ENCODE assay signal across 8 cellular contexts in genomic region chr9:21235468-21236359, GRCh38. TPM values are rescaled to one million over a fixed set of nuclear protein-coding genes. Genes with fewer than 3 reads are reported as not detected.
DNase-seq lines count a peak whose midpoint lies in the region; ATAC-seq and TF ChIP-seq lines count a peak whose summit lies in the region.
"Not testable (repeated sequence)": the region's sequence is repeated elsewhere in the genome, so short reads cannot be mapped to it uniquely, and the experiment has no call there.

No MANE protein-coding gene starts in this region.

- H3F3A ChIP-seq in PC-9 (ENCODE audit: insufficient read depth, low read depth), result not testable (repeated sequence)

- peak; percentile 70 to 83 for DNase-seq in Kasumi-1 (lab: John Stamatoyannopoulos, UW)
- peak; percentile 9 to 49 for DNase-seq in PC-9
- peak; percentile 40 for DNase-seq in amniotic epithelial cell (ENCODE audit: low read depth)
- DNase-seq in Right ventricle myocardium superior, result peak; percentile 45
- peak; percentile 80 for DNase-seq in pons (ENCODE audit: low spot score)

- H3K79me2 ChIP-seq in PC-9 (ENCODE audit: low read depth), result not testable (repeated sequence)

- not testable (repeated sequence) for H3K9ac ChIP-seq in BLaER1 treated with 17β-estradiol and CSF1 and Interleukin-3, amounts not matched to agents 10 nM and 100 nM

- peaks cover 0 to 15% (median 9%) of the 10 kb centered on the region in 10 experiments; a peak in 12 of 20 replicates for H3K4me1 ChIP-seq in BLaER1 treated with 17β-estradiol and CSF1 and Interleukin-3, amounts not matched to agents 10 nM and 100 nM
- H3K4me1 ChIP-seq in PC-9 (replicated peaks; ENCODE audit: insufficient read depth), result not testable (repeated sequence)

- not testable (repeated sequence) for H4K20me1 ChIP-seq in BLaER1 treated with 17β-estradiol and CSF1 and Interleukin-3, amounts not matched to agents 10 nM and 100 nM; PC-9 (ENCODE audit: insufficient read depth)

- H3K9me2 ChIP-seq in PC-9 (ENCODE audit: insufficient read depth), result not testable (repeated sequence)

- TF ChIP-seq CTCF in PC-9 (conservative IDR thresholded peaks at IDR 0.05), result peak; percentile 50; the same call in 1 of the 2 replicates

- H3K27me3 ChIP-seq in BLaER1 treated with 17β-estradiol and CSF1 and Interleukin-3, amounts not matched to agents 10 nM and 100 nM; PC-9 (ENCODE audit: insufficient read depth, low read depth): not testable (repeated sequence)

- intact Hi-C loops in PC-9 (cut with micrococcal nuclease; ENCODE audit: unreplicated experiment), result loop anchor here (10.0 kb wide), 1 partner anchor 1219 kb away; no protein-coding TSS in a partner anchor
- intact Hi-C loops in Right ventricle myocardium superior (cut with DNase I), result not testable (repeated sequence)

- H2AFZ ChIP-seq in PC-9, result not testable (repeated sequence)

- POLR2A ChIA-PET in PC-9 (lab: Charles Lee; ENCODE audit: unreplicated experiment), result interaction anchor here (0.6 kb wide), 1 partner anchor 276 kb away, joined by 7 read pairs; no protein-coding TSS in a partner anchor

- H3K36me3 ChIP-seq in BLaER1 treated with 17β-estradiol and CSF1 and Interleukin-3, amounts not matched to agents 10 nM and 100 nM; PC-9 (ENCODE audit: low read depth): not testable (repeated sequence)

- H3K9me3 ChIP-seq in BLaER1 treated with 17β-estradiol and CSF1 and Interleukin-3, amounts not matched to agents 10 nM and 100 nM (replicated peaks in 1 of 11); PC-9 (ENCODE audit: insufficient read depth, low read depth): not testable (repeated sequence)

- ATAC-seq in GM18858 (IDR thresholded peaks at IDR 0.05; ENCODE audit: unreplicated experiment), result peak; percentile 80
- peak; percentile 81 for ATAC-seq in HG02623 (IDR thresholded peaks at IDR 0.05; ENCODE audit: unreplicated experiment)
- peak; percentile 61 for ATAC-seq in Right ventricle myocardium superior (ENCODE audit: poor library complexity)

- peak overlapping the region; percentile 31 to 77 (median 51); a peak in 17 of 22 replicates for H3K4me2 ChIP-seq in BLaER1 treated with 17β-estradiol and CSF1 and Interleukin-3, amounts not matched to agents 10 nM and 100 nM
- peak overlapping the region; percentile 51 for H3K4me2 ChIP-seq in PC-9

- BruUV-seq in PC-9 (replicated peaks; lab: Mats Ljungman, UMichigan), result not testable (repeated sequence)

- not testable (repeated sequence) for H3K27ac ChIP-seq in BLaER1 treated with 17β-estradiol and CSF1 and Interleukin-3, amounts not matched to agents 10 nM and 100 nM; PC-9

- not testable (repeated sequence) for H3K4me3 ChIP-seq in BLaER1 treated with 17β-estradiol and CSF1 and Interleukin-3, amounts not matched to agents 10 nM and 100 nM; PC-9

- CTCF ChIA-PET in PC-9 (lab: Charles Lee), result interaction anchor here (0.5 to 1.2 kb wide), 7 partner anchors 61 to 772 kb away, joined by 3 to 15 read pairs (median 4); no protein-coding TSS in a partner anchor

RNA-seq across cellular contexts. Expression of gene IFNA14, which starts 4.1 kb away (rescaled TPM):
- total RNA-seq in PC-9 (2021) (not detected in 2 replicates), Right ventricle myocardium superior (not detected)

RNA-seq across cellular contexts. Expression of gene IFNA17, which starts 7.7 kb away (rescaled TPM):
- total RNA-seq in PC-9 (2021), result not detected in 2 replicates
- total RNA-seq in Right ventricle myocardium superior, result not detected

RNA-seq across cellular contexts. Expression of gene IFNA16, which starts 18.6 kb away (rescaled TPM):
- total RNA-seq in PC-9 (2021) (not detected in 2 replicates), Right ventricle myocardium superior (not detected)

RNA-seq across cellular contexts. Expression of gene IFNA10, which starts 28.8 kb away (rescaled TPM):
- total RNA-seq in PC-9 (2021) (not detected in 2 replicates), Right ventricle myocardium superior (not detected)

RNA-seq across cellular contexts. Expression of gene IFNA7, which starts 33.7 kb away (rescaled TPM):
- total RNA-seq in PC-9 (2021) (not detected in 2 replicates), Right ventricle myocardium superior (not detected)

Comparison
In these comparisons a context has a peak if more than half of its experiments do, and no peak if none do; other contexts are left out.
1. DNase-seq: peak in every context shown above with its lines; median percentile 80 in pons; 76 in Kasumi-1; 45 in Right ventricle myocardium superior; 40 in amniotic epithelial cell; 29 in PC-9.